In genomic region chr19:13817615-13818371, GRCh38 we compare ENCODE assay signal across 8 cellular contexts. TPM values are rescaled to one million over a fixed set of nuclear protein-coding genes. Genes with fewer than 3 reads are reported as not detected.
A peak's percentile ranks its signal among the peaks of the same experiment; 100 is the strongest.
DNase-seq lines count a peak whose midpoint lies in the region; ATAC-seq and TF ChIP-seq lines count a peak whose summit lies in the region.

No MANE protein-coding gene starts in this region.

- H3K4me3 ChIP-seq in GM23248: no peak overlapping the region
- H3K4me3 ChIP-seq in parathyroid adenoma (ENCODE audit: low read depth, low read length): peak overlapping the region; percentile 66

- peaks cover 4% of the 10 kb centered on the region; the same call in 1 of the 2 replicates for H3K36me3 ChIP-seq in GM23248 (ENCODE audit: low read depth)
- no peaks in the 10 kb centered on the region for H3K36me3 ChIP-seq in parathyroid adenoma (ENCODE audit: control insufficient read depth, insufficient read depth, low read length)

- H3K4me2 ChIP-seq in GM23248 (ENCODE audit: unreplicated experiment): no peak overlapping the region
- peak overlapping the region; percentile 99 for H3K4me2 ChIP-seq in parathyroid adenoma (ENCODE audit: low read length)

- no peak for TF ChIP-seq POLR2A in erythroblast (IDR thresholded peaks at IDR 0.05; ENCODE audit: low read length)

- H3K27me3 ChIP-seq in GM23248 (replicated peaks; ENCODE audit: insufficient read depth) (no peaks in the 10 kb centered on the region), parathyroid adenoma (ENCODE audit: control insufficient read depth, insufficient read depth, low read length) (no peaks in the 10 kb centered on the region)

- no peak for TF ChIP-seq CTCF in parathyroid adenoma (IDR thresholded peaks at IDR 0.05)

- H3K27ac ChIP-seq in GM23248: no peak overlapping the region
- peak overlapping the region; percentile 72 for H3K27ac ChIP-seq in parathyroid adenoma

- H3K9me3 ChIP-seq in GM23248 (ENCODE audit: low read depth) (no peaks in the 10 kb centered on the region), parathyroid adenoma (ENCODE audit: control insufficient read depth, low read length) (no peaks in the 10 kb centered on the region)

- ATAC-seq in HG03196 (IDR thresholded peaks at IDR 0.05; ENCODE audit: unreplicated experiment) (no peak), GM18907 (IDR thresholded peaks at IDR 0.05; ENCODE audit: unreplicated experiment) (no peak)

- in situ Hi-C loops in GM23248 (cut with MboI): no loop called here

- H3F3A ChIP-seq in GM23248 (ENCODE audit: insufficient read depth): peaks cover 29% of the 10 kb centered on the region

- peak; percentile 30 for DNase-seq in GM23248
- peak; percentile 83 to 93 for DNase-seq in NCI-H526 (lab: John Stamatoyannopoulos, UW)
- DNase-seq in erythroblast (lab: John Stamatoyannopoulos, UW): peak; percentile 52 to 60
- no peak for DNase-seq in NCI-H1694 (lab: John Stamatoyannopoulos, UW)
- DNase-seq in HUDEP-2 (lab: John Stamatoyannopoulos, UW; ENCODE audit: unreplicated experiment in 76 of 76): no peak

- no peaks in the 10 kb centered on the region for H3K9me2 ChIP-seq in GM23248 (ENCODE audit: insufficient read depth)

- no peaks in the 10 kb centered on the region for H4K20me1 ChIP-seq in GM23248 (ENCODE audit: insufficient read depth)

- H3K4me1 ChIP-seq in GM23248 (ENCODE audit: insufficient read depth) (peaks cover 12% of the 10 kb centered on the region), parathyroid adenoma (peaks cover 4% of the 10 kb centered on the region)

- H2AFZ ChIP-seq in GM23248: no peak overlapping the region
- peak overlapping the region; percentile 88 for H2AFZ ChIP-seq in parathyroid adenoma

- no peaks in the 10 kb centered on the region for H3K79me2 ChIP-seq in GM23248 (ENCODE audit: insufficient read depth)
- H3K79me2 ChIP-seq in parathyroid adenoma: no peaks in the 10 kb centered on the region

- H3K9ac ChIP-seq in GM23248: no peak overlapping the region
- H3K9ac ChIP-seq in parathyroid adenoma: peak overlapping the region; percentile 25

- 72 to 81% methylated on average over 30 of the region's 35 CpGs for WGBS in GM23248 (ENCODE audit: low coverage in 1 of 2, low lambda C conversion rate in 2 of 2, missing lambda C conversion rate in 2 of 2), 2 experiments

RNA-seq across cellular contexts. Expression of gene ZSWIM4, which starts 22.6 kb away (rescaled TPM):
- total RNA-seq in GM23248 (2014; rRNA removed; shearing (Covaris generic)): 2.9 and 3.0 TPM in 2 replicates
- 0.35 and 0.81 TPM in 2 replicates for polyA plus RNA-seq in GM23248 (2016; fragmentation: Nextera tagmentation; extraction: Ambion mirVana)

RNA-seq across cellular contexts. Expression of gene C19orf53, which starts 43.5 kb away (rescaled TPM):
- total RNA-seq in GM23248 (2014; rRNA removed; shearing (Covaris generic)): 115 and 122 TPM in 2 replicates
- polyA plus RNA-seq in GM23248 (2016; fragmentation: Nextera tagmentation; extraction: Ambion mirVana): 309 TPM in 2 replicates

RNA-seq across cellular contexts. Expression of gene MRI1, which starts 53.5 kb away (rescaled TPM):
- total RNA-seq in GM23248 (2014; rRNA removed; shearing (Covaris generic)): 39.7 and 60.6 TPM in 2 replicates
- polyA plus RNA-seq in GM23248 (2016; fragmentation: Nextera tagmentation; extraction: Ambion mirVana): 14.3 and 16.5 TPM in 2 replicates

RNA-seq across cellular contexts. Expression of gene NANOS3, which starts 59.1 kb away (rescaled TPM):
- total RNA-seq in GM23248 (2014; rRNA removed; shearing (Covaris generic)): not detected in 2 replicates
- polyA plus RNA-seq in GM23248 (2016; fragmentation: Nextera tagmentation; extraction: Ambion mirVana): 2.7 TPM in 2 replicates

Comparison
In these comparisons a context has a peak if more than half of its experiments do, and no peak if none do; other contexts are left out.
1. DNase-seq: peak in GM23248 (single experiment), NCI-H526 (2 of 2) and erythroblast (2 of 2); none in NCI-H1694 (single experiment) and HUDEP-2 (0 of 76).